Comparison of ENCODE assay signal across 19 cellular contexts in genomic region chr18:46161721-46162421, GRCh38.
"Had no signal": no experiment of that assay in that cellular context is flagged by ENCODE, and none has a peak within 500 bp of the region (broad histone marks: within the 10 kb centered on the region; RNA-seq: fewer than 3 reads in every experiment).

No MANE protein-coding gene starts in this region.

- H3K4me3 ChIP-seq: esophagus squamous epithelium, lung, skin epidermis, stomach, thoracic aorta, transverse colon had no signal

- H3K27ac ChIP-seq: skin epidermis, stomach, thoracic aorta, transverse colon had no signal

- ATAC-seq: effector memory CD8-positive, alpha-beta T cell; left cardiac atrium; left ventricle myocardium superior; naive thymus-derived CD4-positive, alpha-beta T cell; sciatic nerve had no signal

- H3K27me3 ChIP-seq: esophagus squamous epithelium, stomach, transverse colon had no signal

- H3K9me3 ChIP-seq: esophagus squamous epithelium, stomach, thoracic aorta, transverse colon had no signal

- FAIRE-seq: kidney had no signal

- DNase-seq: effector memory CD8-positive, alpha-beta T cell; esophagus squamous epithelium; foreskin fibroblast; kidney; left cardiac atrium; left ventricle myocardium superior; mesenchymal stem cell; naive thymus-derived CD4-positive, alpha-beta T cell; nephron progenitor cell; posterior cingulate gyrus; stimulated activated CD4-positive, alpha-beta T cell treated with anti-CD3 and anti-CD28 coated beads, Interleukin-12 subunit alpha, Interleukin-12 subunit beta, amount 100 ng/mL, for 4 hours; stimulated activated naive CD4-positive, alpha-beta T cell; stomach; substantia nigra; transverse colon had no signal

- H3K4me1 ChIP-seq: stomach, transverse colon had no signal

- H3K36me3 ChIP-seq: esophagus squamous epithelium, stomach, thoracic aorta, transverse colon had no signal
